8 cellular contexts compared by ENCODE assay signal in genomic region chr15:58957101-58957973, GRCh38. TPM values are rescaled to one million over a fixed set of nuclear protein-coding genes. Genes with fewer than 3 reads are reported as not detected.
DNase-seq lines count a peak whose midpoint lies in the region; TF ChIP-seq lines count a peak whose summit lies in the region.

No MANE protein-coding gene starts in this region.

- no peaks in the 10 kb centered on the region for H3K79me2 ChIP-seq in Karpas-422 (ENCODE audit: low read length)

- WGBS in esophagus muscularis mucosa, result 42% methylated on average over 6 of the region's 8 CpGs

- H3K36me3 Mint-ChIP-seq in nephron progenitor cell (ENCODE audit: low read depth), result no peaks in the 10 kb centered on the region

- H3K27ac Mint-ChIP-seq in nephron progenitor cell, result no peak overlapping the region

- no peaks in the 10 kb centered on the region for H3K9me2 ChIP-seq in Karpas-422 (replicated peaks; ENCODE audit: insufficient read depth, low read length)

- H3K36me3 ChIP-seq in Karpas-422 (ENCODE audit: insufficient read depth, low read length), result no peaks in the 10 kb centered on the region
- no peaks in the 10 kb centered on the region for H3K36me3 ChIP-seq in esophagus muscularis mucosa
- H3K36me3 ChIP-seq in tibial artery, result no peaks in the 10 kb centered on the region

- no peaks in the 10 kb centered on the region for H4K20me1 ChIP-seq in Karpas-422 (ENCODE audit: insufficient read depth, low read depth, low read length)

- no peak overlapping the region for H3K4me3 Mint-ChIP-seq in nephron progenitor cell

- H3K9me3 Mint-ChIP-seq in nephron progenitor cell, result no peaks in the 10 kb centered on the region

- no peaks in the 10 kb centered on the region for H3K9me3 ChIP-seq in Karpas-422 (ENCODE audit: low read length)
- no peaks in the 10 kb centered on the region for H3K9me3 ChIP-seq in esophagus muscularis mucosa
- H3K9me3 ChIP-seq in tibial artery, result no peaks in the 10 kb centered on the region

- H3K4me1 Mint-ChIP-seq in nephron progenitor cell, result no peaks in the 10 kb centered on the region

- H3K4me3 ChIP-seq in Karpas-422 (ENCODE audit: low read length), result no peak overlapping the region
- no peak overlapping the region for H3K4me3 ChIP-seq in esophagus muscularis mucosa
- H3K4me3 ChIP-seq in tibial artery, result no peak overlapping the region

- DNase-seq in AG08396 (ENCODE audit: low spot score), result peak; percentile 44
- peak; percentile 38 for DNase-seq in GM19238 (ENCODE audit: insufficient read length, low spot score)
- DNase-seq in Karpas-422, result peak; percentile 93
- peak; percentile 86 for DNase-seq in OCI-M1 (lab: John Stamatoyannopoulos, UW)
- peak; percentile 55 for DNase-seq in activated CD8-positive, alpha-beta memory T cell treated with anti-CD3 and anti-CD28 coated beads, Interleukin-2, amount 50 U/mL, for 4 hours
- no peak for DNase-seq in esophagus muscularis mucosa (ENCODE audit: extremely low spot score)
- DNase-seq in nephron progenitor cell, result peak; percentile 63
- DNase-seq in tibial artery, result peak in 1 of 2 donors; percentile 41

- no peak overlapping the region for H3K27ac ChIP-seq in Karpas-422 (ENCODE audit: low read length)
- no peak overlapping the region for H3K27ac ChIP-seq in esophagus muscularis mucosa (replicated peaks in 1 of 4)
- no peak overlapping the region for H3K27ac ChIP-seq in tibial artery

- H3K4me1 ChIP-seq in Karpas-422 (ENCODE audit: low read length) (peaks cover 7% of the 10 kb centered on the region), esophagus muscularis mucosa (no peaks in the 10 kb centered on the region), tibial artery (no peaks in the 10 kb centered on the region)

- intact Hi-C loops in esophagus muscularis mucosa (cut with DNase I) (loop anchor here (5.0 kb wide), 1 partner anchor 535 kb away; no protein-coding TSS in a partner anchor), tibial artery (cut with DNase I; ENCODE audit: low total_unique reads) (no loop called here)

- 0 out of 2 replicates have a peak overlapping the region, but pooled peaks have one; percentile 19 for H2AFZ ChIP-seq in Karpas-422 (ENCODE audit: low read length)

- TF ChIP-seq EP300 in esophagus muscularis mucosa (IDR thresholded peaks at IDR 0.05), result no peak

- H3K27me3 Mint-ChIP-seq in nephron progenitor cell (ENCODE audit: low read depth, poor library complexity), result peaks cover 3% of the 10 kb centered on the region

- H3K27me3 ChIP-seq in Karpas-422 (ENCODE audit: low read length), result no peaks in the 10 kb centered on the region
- no peaks in the 10 kb centered on the region for H3K27me3 ChIP-seq in esophagus muscularis mucosa
- H3K27me3 ChIP-seq in tibial artery, result no peaks in the 10 kb centered on the region

- H3K4me2 ChIP-seq in Karpas-422 (ENCODE audit: low read depth, low read length, poor library complexity, severe bottlenecking), result peak overlapping the region; percentile 25

- TF ChIP-seq POLR2A in esophagus muscularis mucosa (IDR thresholded peaks at IDR 0.05; ENCODE audit: low read depth), result no peak

- no peak overlapping the region for H3K9ac ChIP-seq in Karpas-422 (ENCODE audit: low read length)

- TF ChIP-seq CTCF in esophagus muscularis mucosa (IDR thresholded peaks at IDR 0.05) (peak; percentile 53 to 74 (median 55)), nephron progenitor cell (IDR thresholded peaks at IDR 0.05) (peak; percentile 71), tibial artery (IDR thresholded peaks at IDR 0.05) (peak; percentile 51 to 59)

RNA-seq across cellular contexts. Expression of gene SLTM, which starts 23.9 kb away (rescaled TPM):
- 119 and 153 TPM in 2 replicates for total RNA-seq in Karpas-422 (2014; rRNA removed; shearing (Covaris generic); ENCODE audit: low replicate concordance)
- total RNA-seq in esophagus muscularis mucosa, result 10 to 100 TPM; 69.1 to 88.5 (median 76.3) TPM

RNA-seq across cellular contexts. Expression of gene RNF111, which starts 30.1 kb away (rescaled TPM):
- total RNA-seq in Karpas-422 (2014; rRNA removed; shearing (Covaris generic); ENCODE audit: low replicate concordance), result 26.8 and 61.0 TPM in 2 replicates
- 10 to 100 TPM; 14.1 to 19.9 (median 18.4) TPM for total RNA-seq in esophagus muscularis mucosa
